25 cellular contexts compared by ENCODE assay signal in genomic region chr22:38936562-38936961, GRCh38. TPM values are rescaled to one million over a fixed set of nuclear protein-coding genes. Genes with fewer than 3 reads are reported as not detected.
DNase-seq lines count a peak whose midpoint lies in the region; ATAC-seq, FAIRE-seq and TF ChIP-seq lines count a peak whose summit lies in the region.
"Had no signal": no experiment of that assay in that cellular context is flagged by ENCODE, and none has a peak within 500 bp of the region (broad histone marks: within the 10 kb centered on the region; RNA-seq: fewer than 3 reads in every experiment).

No MANE protein-coding gene starts in this region.

- H3K36me3 Mint-ChIP-seq in dendritic cell treated with granulocyte-macrophage colony-stimulating factor and Interleukin-4, amounts not matched to agents 40 ng/mL and 50 ng/mL, for 4 days (ENCODE audit: low read depth): no peaks in the 10 kb centered on the region

- no peak overlapping the region for H3K4me3 ChIP-seq in HepG2 (replicated peaks in 1 of 3; ENCODE audit: insufficient read depth in 1 of 3, low read depth in 2 of 3, low read length in 3 of 3)
- H3K4me3 ChIP-seq in right lobe of liver: no peak overlapping the region
- H3K4me3 ChIP-seq in mesendoderm (ENCODE audit: low read length): no peak overlapping the region
- no peak overlapping the region for H3K4me3 ChIP-seq in A673 (ENCODE audit: low read depth, low read length, poor library complexity, severe bottlenecking)
- H3K4me3 ChIP-seq: BLaER1 had no signal

- BruUV-seq in HepG2 (replicated peaks; lab: Mats Ljungman, UMichigan) (no TSS peak), A673 (replicated peaks; lab: Mats Ljungman, UMichigan) (no TSS peak)

- no peak for DNase-seq in HepG2 (ENCODE audit: low spot score)
- no peak for DNase-seq in right lobe of liver
- no peak for DNase-seq in mesendoderm
- DNase-seq in A673 (ENCODE audit: low spot score): no peak
- no peak for DNase-seq in NCI-H2029 treated with DMSO at 0.1 percent for 48 hours (lab: John Stamatoyannopoulos, UW)
- no peak for DNase-seq in NCI-H2107 treated with DMSO at 0.1 percent for 48 hours (lab: John Stamatoyannopoulos, UW; ENCODE audit: unreplicated experiment)
- DNase-seq: CD4-positive, alpha-beta T cell; NCI-H1092 treated with DMSO at 0.1 percent for 48 hours; NCI-H1436; NCI-H187; NCI-H524; NCI-H748 treated with DMSO at 0.1 percent for 48 hours; Right ventricle myocardium superior had no signal

- CTCF ChIA-PET in HepG2 (lab: Yijun Ruan, JAX; ENCODE audit: low intra/inter-chr PET ratio, low total read pairs): no interaction called here
- CTCF ChIA-PET in A673 (lab: Charles Lee): no interaction called here

- no peak overlapping the region for H3K4me2 ChIP-seq in HepG2 (ENCODE audit: low read depth, low read length)
- no peak overlapping the region for H3K4me2 ChIP-seq in mesendoderm (ENCODE audit: low read length)
- H3K4me2 ChIP-seq: BLaER1, KMS-11 had no signal

- intact Hi-C loops in HepG2 (cut with micrococcal nuclease; ENCODE audit: unreplicated experiment) (no loop called here), right lobe of liver (cut with DNase I) (no loop called here), A673 (cut with micrococcal nuclease; ENCODE audit: unreplicated experiment) (no loop called here)
- intact Hi-C loops in dendritic cell treated with granulocyte-macrophage colony-stimulating factor and Interleukin-4, amounts not matched to agents 40 ng/mL and 50 ng/mL, for 4 days (cut with micrococcal nuclease): no loop called here

- H3K27ac Mint-ChIP-seq in dendritic cell treated with granulocyte-macrophage colony-stimulating factor and Interleukin-4, amounts not matched to agents 40 ng/mL and 50 ng/mL, for 4 days: peak overlapping the region; percentile 76
- H3K27ac Mint-ChIP-seq: CD4-positive, alpha-beta T cell; IgD-negative memory B cell had no signal

- H3K27ac ChIP-seq in HepG2 (ENCODE audit: extremely low read length, insufficient read depth, low read length): no peak overlapping the region
- H3K27ac ChIP-seq in right lobe of liver: no peak overlapping the region
- H3K27ac ChIP-seq in mesendoderm (ENCODE audit: low read depth, low read length): no peak overlapping the region
- no peak overlapping the region for H3K27ac ChIP-seq in A673 (ENCODE audit: low read depth, low read length, poor library complexity, severe bottlenecking)
- H3K27ac ChIP-seq: BLaER1, KMS-11 had no signal

- H3K4me1 Mint-ChIP-seq in dendritic cell treated with granulocyte-macrophage colony-stimulating factor and Interleukin-4, amounts not matched to agents 40 ng/mL and 50 ng/mL, for 4 days (ENCODE audit: low read depth): peaks cover 49% of the 10 kb centered on the region

- no peak overlapping the region for H4K5ac ChIP-seq in mesendoderm (ENCODE audit: low read length)

- H3K79me1 ChIP-seq in mesendoderm (ENCODE audit: low read length): no peaks in the 10 kb centered on the region

- H2BK5ac ChIP-seq in mesendoderm (ENCODE audit: low read length): no peak overlapping the region

- H4K8ac ChIP-seq in mesendoderm (ENCODE audit: low read depth, low read length): no peak overlapping the region

- no peaks in the 10 kb centered on the region for H4K20me1 ChIP-seq in HepG2 (ENCODE audit: insufficient read depth, low read length)
- H4K20me1 ChIP-seq: BLaER1 had no signal

- TF ChIP-seq EP300 in HepG2 (IDR thresholded peaks at IDR 0.05; ENCODE audit: low read depth in 2 of 2, low read length in 2 of 2): no peak
- no peak for TF ChIP-seq EP300 in HepG2 (CRISPR knock-in tag; IDR thresholded peaks at IDR 0.05; ENCODE audit: borderline replicate concordance)

- no peak overlapping the region for H2AK5ac ChIP-seq in mesendoderm (ENCODE audit: low read length)

- ATAC-seq in HepG2 (peak; percentile 61), right lobe of liver (no peak), HG03442 (IDR thresholded peaks at IDR 0.05; ENCODE audit: unreplicated experiment) (no peak)

- no peak overlapping the region for H2AFZ ChIP-seq in HepG2 (ENCODE audit: low read length)

- no peaks in the 10 kb centered on the region for H3K36me3 ChIP-seq in HepG2 (replicated peaks in 1 of 2; ENCODE audit: control insufficient read depth in 1 of 2, insufficient read depth in 2 of 2, low read length in 2 of 2)
- no peaks in the 10 kb centered on the region for H3K36me3 ChIP-seq in right lobe of liver
- H3K36me3 ChIP-seq in mesendoderm (ENCODE audit: control insufficient read depth, insufficient read depth, low read length): no peaks in the 10 kb centered on the region
- no peaks in the 10 kb centered on the region for H3K36me3 ChIP-seq in A673 (ENCODE audit: insufficient read depth, low read length, poor library complexity, severe bottlenecking)
- H3K36me3 ChIP-seq: BLaER1 had no signal

- no peaks in the 10 kb centered on the region for H3K9me3 Mint-ChIP-seq in dendritic cell treated with granulocyte-macrophage colony-stimulating factor and Interleukin-4, amounts not matched to agents 40 ng/mL and 50 ng/mL, for 4 days
- H3K9me3 Mint-ChIP-seq: CD4-positive, alpha-beta T cell had no signal

- H3K27me3 Mint-ChIP-seq in dendritic cell treated with granulocyte-macrophage colony-stimulating factor and Interleukin-4, amounts not matched to agents 40 ng/mL and 50 ng/mL, for 4 days: peaks cover 65% of the 10 kb centered on the region

- no peak for TF ChIP-seq RAD21 in HepG2 (CRISPR knock-in tag; IDR thresholded peaks at IDR 0.05)

- H3K27me3 ChIP-seq in HepG2 (ENCODE audit: control insufficient read depth in 1 of 2, insufficient read depth in 2 of 2, low read length in 2 of 2) (peaks cover 2 to 4% of the 10 kb centered on the region in 2 experiments; a peak in 2 of 5 replicates), right lobe of liver (no peaks in the 10 kb centered on the region), mesendoderm (ENCODE audit: insufficient read depth, low read length, poor library complexity) (no peaks in the 10 kb centered on the region), A673 (replicated peaks; ENCODE audit: insufficient read depth, low read depth, low read length, poor library complexity) (no peaks in the 10 kb centered on the region)
- H3K27me3 ChIP-seq: BLaER1 had no signal

- no peak for TF ChIP-seq POLR2A in HepG2 (IDR thresholded peaks at IDR 0.05; ENCODE audit: insufficient read depth in 1 of 2, low read depth in 2 of 2, low read length in 2 of 2)
- TF ChIP-seq POLR2A in right lobe of liver (IDR thresholded peaks at IDR 0.05): no peak

- 17% methylated on average over 13 of the region's 17 CpGs for WGBS in HepG2 (ENCODE audit: low lambda C conversion rate)
- WGBS in right lobe of liver (ENCODE audit: insufficient coverage, low coverage, low lambda C conversion rate, missing lambda C conversion rate): 72% methylated on average over 6 of the region's 17 CpGs
- WGBS in mesendoderm (ENCODE audit: extremely low coverage, insufficient coverage, low lambda C conversion rate): no CpG with 5 or more reads among the region's 17 CpGs

- no peak overlapping the region for H3K4ac ChIP-seq in mesendoderm (ENCODE audit: low read depth, low read length)

- no peaks in the 10 kb centered on the region for H3K79me2 ChIP-seq in HepG2 (ENCODE audit: insufficient read depth, low read length)
- no peaks in the 10 kb centered on the region for H3K79me2 ChIP-seq in mesendoderm (ENCODE audit: control insufficient read depth, insufficient read depth, low read length)

- H2BK120ac ChIP-seq in mesendoderm (ENCODE audit: low read depth, low read length): no peak overlapping the region

- TF ChIP-seq CTCF in HepG2 (CRISPR knock-in tag; IDR thresholded peaks at IDR 0.05): peak; percentile 48
- TF ChIP-seq CTCF in right lobe of liver (IDR thresholded peaks at IDR 0.05): no peak
- TF ChIP-seq CTCF in A673 (conservative IDR thresholded peaks at IDR 0.05; ENCODE audit: low read depth, low read length): no peak

- H3K9me3 ChIP-seq in HepG2 (ENCODE audit: low read length) (no peaks in the 10 kb centered on the region), right lobe of liver (no peaks in the 10 kb centered on the region), A673 (ENCODE audit: low read depth, low read length, poor library complexity, severe bottlenecking) (no peaks in the 10 kb centered on the region)
- H3K9me3 ChIP-seq: BLaER1 had no signal

- peaks cover 11% of the 10 kb centered on the region for H3K4me1 ChIP-seq in HepG2 (ENCODE audit: insufficient read depth, low read length)
- no peaks in the 10 kb centered on the region for H3K4me1 ChIP-seq in right lobe of liver
- H3K4me1 ChIP-seq in mesendoderm (ENCODE audit: control insufficient read depth, low read depth, low read length): no peaks in the 10 kb centered on the region
- no peaks in the 10 kb centered on the region for H3K4me1 ChIP-seq in A673 (ENCODE audit: insufficient read depth, low read length, poor library complexity, severe bottlenecking)

- POLR2A ChIA-PET in HepG2 (lab: Yijun Ruan, JAX) (no interaction called here), A673 (lab: Charles Lee; ENCODE audit: low non-redundant PET) (no interaction called here)

- H3K18ac ChIP-seq in mesendoderm (ENCODE audit: low read length): no peak overlapping the region

- no peak overlapping the region for H3K9ac ChIP-seq in HepG2 (ENCODE audit: insufficient read depth, low read depth, low read length)
- H3K9ac ChIP-seq in mesendoderm (ENCODE audit: low read length): no peak overlapping the region
- H3K9ac ChIP-seq: BLaER1, KMS-11 had no signal

- in situ Hi-C loops in HepG2 (cut with HindIII; ENCODE audit: extremely low pct_ligation_motif_present, low pct_unique_long_range_greater_than_20kb): no loop called here

- H3K56ac ChIP-seq in mesendoderm (ENCODE audit: low read length): peak overlapping the region; percentile 34

- no peak overlapping the region for H3K23ac ChIP-seq in mesendoderm (ENCODE audit: low read length)

- no peak overlapping the region for H2BK15ac ChIP-seq in mesendoderm (replicated peaks; ENCODE audit: low read depth)

- H3K4me3 Mint-ChIP-seq in dendritic cell treated with granulocyte-macrophage colony-stimulating factor and Interleukin-4, amounts not matched to agents 40 ng/mL and 50 ng/mL, for 4 days: no peak overlapping the region
- H3K4me3 Mint-ChIP-seq: CD4-positive, alpha-beta T cell had no signal

- FAIRE-seq in HepG2 (lab: Jason Lieb, UNC): no peak
- FAIRE-seq: D721Med, GM19239, H54 had no signal

RNA-seq across cellular contexts. Expression of gene APOBEC3A, which starts 20.8 kb away (rescaled TPM):
- total RNA-seq in HepG2 (2016; rRNA removed; fragmentation: Illumina TruSeq; extraction: Trizol) (not detected in 2 replicates), right lobe of liver (1 to 10 TPM in 3 of 6 experiments, under 1 TPM in 3; 0.73 to 2.8 (median 1.1) TPM), A673 (2021) (not detected in 2 replicates)
- total RNA-seq in HepG2 (2016; cell fraction: cytosol; rRNA removed; fragmentation: Illumina TruSeq; extraction: Trizol; ENCODE audit: low read depth): not detected in 2 replicates
- total RNA-seq in HepG2 (2016; cell fraction: insoluble cytoplasmic fraction; rRNA removed; fragmentation: Illumina TruSeq; extraction: Trizol): not detected in 2 replicates
- total RNA-seq in HepG2 (2016; cell fraction: membrane; rRNA removed; fragmentation: Illumina TruSeq; extraction: Trizol): not detected in 2 replicates
- not detected in 2 replicates for total RNA-seq in HepG2 (2016; cell fraction: nucleus; rRNA removed; fragmentation: Illumina TruSeq; extraction: Trizol)
- not detected in 2 replicates for polyA plus RNA-seq in HepG2 (2011; rRNA removed)
- polyA plus RNA-seq in HepG2 (2011; cell fraction: cytosol; rRNA removed): not detected in 2 replicates
- not detected in 2 replicates for polyA plus RNA-seq in HepG2 (2011; cell fraction: nucleus; rRNA removed)
- polyA plus RNA-seq in HepG2 (2012): not detected in 2 replicates
- not detected in 2 replicates for polyA plus RNA-seq in HepG2 (2016; cell fraction: cytosol; fragmentation: Illumina TruSeq; extraction: Trizol; ENCODE audit: low read depth)
- not detected in 2 replicates for polyA plus RNA-seq in HepG2 (2016; cell fraction: insoluble cytoplasmic fraction; fragmentation: Illumina TruSeq; extraction: Trizol; ENCODE audit: low read depth)
- polyA plus RNA-seq in HepG2 (2016; cell fraction: membrane; fragmentation: Illumina TruSeq; extraction: Trizol; ENCODE audit: low read depth): not detected in 2 replicates
- not detected in 2 replicates for polyA plus RNA-seq in HepG2 (2016; cell fraction: nucleus; fragmentation: Illumina TruSeq; extraction: Trizol; ENCODE audit: insufficient read depth, low read depth)
- polyA minus RNA-seq in HepG2 (2011; rRNA and poly(A)+ RNA removed; ENCODE audit: low replicate concordance): not detected in 2 replicates
- not detected in 2 replicates for polyA minus RNA-seq in HepG2 (2011; cell fraction: cytosol; rRNA and poly(A)+ RNA removed)
- not detected in 2 replicates for polyA minus RNA-seq in HepG2 (2011; cell fraction: nucleus; rRNA and poly(A)+ RNA removed)
- not detected for polyA plus RNA-seq in mesendoderm (2013, experiment 1 of 2)
- polyA plus RNA-seq in mesendoderm (2013, experiment 2 of 2): not detected
- total RNA-seq: A172, RPMI7951, SK-MEL-5 had no signal
- polyA plus RNA-seq: AG04450, IgD-negative memory B cell had no signal

RNA-seq across cellular contexts. Expression of gene APOBEC3B, which starts 45.6 kb away (rescaled TPM):
- 8.8 and 13.9 TPM in 2 replicates for total RNA-seq in HepG2 (2016; rRNA removed; fragmentation: Illumina TruSeq; extraction: Trizol)
- total RNA-seq in HepG2 (2016; cell fraction: cytosol; rRNA removed; fragmentation: Illumina TruSeq; extraction: Trizol; ENCODE audit: low read depth): 1.5 and 2.7 TPM in 2 replicates
- total RNA-seq in HepG2 (2016; cell fraction: insoluble cytoplasmic fraction; rRNA removed; fragmentation: Illumina TruSeq; extraction: Trizol): 8.7 and 13.4 TPM in 2 replicates
- 3.5 and 3.8 TPM in 2 replicates for total RNA-seq in HepG2 (2016; cell fraction: membrane; rRNA removed; fragmentation: Illumina TruSeq; extraction: Trizol)
- 4.5 and 4.8 TPM in 2 replicates for total RNA-seq in HepG2 (2016; cell fraction: nucleus; rRNA removed; fragmentation: Illumina TruSeq; extraction: Trizol)
- polyA plus RNA-seq in HepG2 (2011; rRNA removed): 4.3 and 6.7 TPM in 2 replicates
- 7.1 and 9.4 TPM in 2 replicates for polyA plus RNA-seq in HepG2 (2011; cell fraction: cytosol; rRNA removed)
- 2.7 and 3.5 TPM in 2 replicates for polyA plus RNA-seq in HepG2 (2011; cell fraction: nucleus; rRNA removed)
- polyA plus RNA-seq in HepG2 (2012): 2.1 and 7.1 TPM in 2 replicates
- 3.0 and 3.6 TPM in 2 replicates for polyA plus RNA-seq in HepG2 (2016; cell fraction: cytosol; fragmentation: Illumina TruSeq; extraction: Trizol; ENCODE audit: low read depth)
- polyA plus RNA-seq in HepG2 (2016; cell fraction: insoluble cytoplasmic fraction; fragmentation: Illumina TruSeq; extraction: Trizol; ENCODE audit: low read depth): 20.9 and 21.9 TPM in 2 replicates
- polyA plus RNA-seq in HepG2 (2016; cell fraction: membrane; fragmentation: Illumina TruSeq; extraction: Trizol; ENCODE audit: low read depth): 3.2 and 4.1 TPM in 2 replicates
- polyA plus RNA-seq in HepG2 (2016; cell fraction: nucleus; fragmentation: Illumina TruSeq; extraction: Trizol; ENCODE audit: insufficient read depth, low read depth): 9.6 and 11.7 TPM in 2 replicates
- 9.8 and 29.9 TPM in 2 replicates for polyA minus RNA-seq in HepG2 (2011; rRNA and poly(A)+ RNA removed; ENCODE audit: low replicate concordance)
- 3.8 and 5.0 TPM in 2 replicates for polyA minus RNA-seq in HepG2 (2011; cell fraction: cytosol; rRNA and poly(A)+ RNA removed)
- polyA minus RNA-seq in HepG2 (2011; cell fraction: nucleus; rRNA and poly(A)+ RNA removed): 1.2 and 1.6 TPM in 2 replicates
- 1 to 10 TPM in 4 of 6 experiments, under 1 TPM in 2; 0.61 to 1.6 (median 1.1) TPM for total RNA-seq in right lobe of liver
- polyA plus RNA-seq in mesendoderm (2013, experiment 1 of 2): 8.4 TPM
- polyA plus RNA-seq in mesendoderm (2013, experiment 2 of 2): 9.6 TPM
- total RNA-seq in A673 (2021): 6.4 and 9.0 TPM in 2 replicates
- total RNA-seq: CD4-positive, alpha-beta T cell had no signal
